ENCODE assay signal across 35 cellular contexts in genomic region chr16:83185902-83186301, GRCh38.
A peak's percentile ranks its signal among the peaks of the same experiment; 100 is the strongest.
DNase-seq lines count a peak whose midpoint lies in the region; ATAC-seq and TF ChIP-seq lines count a peak whose summit lies in the region.
"Had no signal": no experiment of that assay in that cellular context is flagged by ENCODE, and none has a peak within 500 bp of the region (broad histone marks: within the 10 kb centered on the region; RNA-seq: fewer than 3 reads in every experiment).

No MANE protein-coding gene starts in this region.

- H3K4me3 ChIP-seq in breast epithelium = no peak overlapping the region
- no peak overlapping the region for H3K4me3 ChIP-seq in right atrium auricular region
- no peak overlapping the region for H3K4me3 ChIP-seq in heart right ventricle
- no peak overlapping the region for H3K4me3 ChIP-seq in smooth muscle cell
- H3K4me3 ChIP-seq: A549; BLaER1; BLaER1 treated with 17β-estradiol and CSF1 and Interleukin-3, amounts not matched to agents 10 nM and 100 nM had no signal

- no peak overlapping the region for H3K4me2 ChIP-seq in smooth muscle cell
- H3K4me2 ChIP-seq: A549; BLaER1; BLaER1 treated with 17β-estradiol and CSF1 and Interleukin-3, amounts not matched to agents 10 nM and 100 nM had no signal

- no peaks in the 10 kb centered on the region for H3K36me3 ChIP-seq in breast epithelium
- no peaks in the 10 kb centered on the region for H3K36me3 ChIP-seq in right atrium auricular region
- no peaks in the 10 kb centered on the region for H3K36me3 ChIP-seq in heart right ventricle
- no peaks in the 10 kb centered on the region for H3K36me3 ChIP-seq in smooth muscle cell (ENCODE audit: low read depth)
- H3K36me3 ChIP-seq: BE2C; BLaER1; BLaER1 treated with 17β-estradiol and CSF1 and Interleukin-3, amounts not matched to agents 10 nM and 100 nM had no signal

- H3K36me3 Mint-ChIP-seq in MCF 10A (ENCODE audit: insufficient read depth, unreplicated experiment) (no peaks in the 10 kb centered on the region), WTC11 (no peaks in the 10 kb centered on the region)
- H3K36me3 Mint-ChIP-seq: CD14-positive monocyte; CD4-positive, alpha-beta memory T cell; CD4-positive, CD25-positive, alpha-beta regulatory T cell; CD8-positive, alpha-beta memory T cell; CD8-positive, alpha-beta T cell had no signal

- intact Hi-C loops in MCF 10A (cut with micrococcal nuclease) (no loop called here), breast epithelium (cut with DNase I; ENCODE audit: low total_unique reads) (loop anchor here (10.0 kb wide), 1 partner anchor 879 kb away; no protein-coding TSS in a partner anchor), heart right ventricle (cut with DNase I) (no loop called here)

- CTCF ChIA-PET in MCF 10A (lab: Yijun Ruan, JAX) = interaction anchor here (0.6 to 0.7 kb wide), 2 partner anchors 540 to 957 kb away, joined by 3 read pairs; no protein-coding TSS in a partner anchor
- CTCF ChIA-PET in WTC11 (lab: Charles Lee) = interaction anchor here (1.2 kb wide), 1 partner anchor 730 kb away, joined by 3 read pairs; no protein-coding TSS in a partner anchor

- H3K9me3 Mint-ChIP-seq in MCF 10A (ENCODE audit: unreplicated experiment) (no peaks in the 10 kb centered on the region), WTC11 (no peaks in the 10 kb centered on the region)
- H3K9me3 Mint-ChIP-seq: CD4-positive, alpha-beta T cell; CD8-positive, alpha-beta T cell had no signal

- POLR2A ChIA-PET in MCF 10A (lab: Yijun Ruan, JAX) = no interaction called here
- POLR2A ChIA-PET in WTC11 (lab: Charles Lee) = no interaction called here

- TF ChIP-seq POLR2A in breast epithelium (IDR thresholded peaks at IDR 0.05) = no peak

- H3K79me2 ChIP-seq in smooth muscle cell (ENCODE audit: low read depth) = no peaks in the 10 kb centered on the region

- no peaks in the 10 kb centered on the region for H4K20me1 ChIP-seq in smooth muscle cell (ENCODE audit: low read depth)
- H4K20me1 ChIP-seq: BLaER1 had no signal

- no peak overlapping the region for H2AFZ ChIP-seq in smooth muscle cell (ENCODE audit: low read depth)

- TF ChIP-seq CTCF in MCF 10A (IDR thresholded peaks at IDR 0.05; ENCODE audit: unreplicated experiment) (no peak), breast epithelium (IDR thresholded peaks at IDR 0.05) (no peak), right atrium auricular region (IDR thresholded peaks at IDR 0.05) (no peak), heart right ventricle (IDR thresholded peaks at IDR 0.05) (no peak), WTC11 (IDR thresholded peaks at IDR 0.05) (no peak), smooth muscle cell (IDR thresholded peaks at IDR 0.05; ENCODE audit: borderline replicate concordance, insufficient read depth, poor library complexity, severe bottlenecking) (no peak)

- BruUV-seq in MCF 10A (replicated peaks; lab: Mats Ljungman, UMichigan) = no TSS peak

- peaks cover 0 to 6% of the 10 kb centered on the region in 2 donors for H3K27me3 ChIP-seq in breast epithelium
- H3K27me3 ChIP-seq in right atrium auricular region = no peaks in the 10 kb centered on the region
- no peaks in the 10 kb centered on the region for H3K27me3 ChIP-seq in heart right ventricle
- no peaks in the 10 kb centered on the region for H3K27me3 ChIP-seq in smooth muscle cell (ENCODE audit: low read depth)
- H3K27me3 ChIP-seq: BE2C, BLaER1 had no signal

- H3K27me3 Mint-ChIP-seq in MCF 10A (ENCODE audit: insufficient read depth, unreplicated experiment) = no peaks in the 10 kb centered on the region
- H3K27me3 Mint-ChIP-seq in WTC11 (ENCODE audit: low read depth) = no peaks in the 10 kb centered on the region
- H3K27me3 Mint-ChIP-seq: CD4-positive, CD25-positive, alpha-beta regulatory T cell had no signal

- no peaks in the 10 kb centered on the region for H3K4me1 ChIP-seq in breast epithelium
- no peaks in the 10 kb centered on the region for H3K4me1 ChIP-seq in right atrium auricular region
- H3K4me1 ChIP-seq in heart right ventricle = no peaks in the 10 kb centered on the region
- H3K4me1 ChIP-seq in smooth muscle cell (ENCODE audit: low read depth) = no peaks in the 10 kb centered on the region
- H3K4me1 ChIP-seq: A549, BE2C, BLaER1, Caco-2 had no signal

- H3F3A ChIP-seq in smooth muscle cell (ENCODE audit: low read depth) = peaks cover 6% of the 10 kb centered on the region

- 94 to 98% methylated on average over 6 of the region's 6 CpGs for WGBS in heart right ventricle, 2 donors
- WGBS in smooth muscle cell (ENCODE audit: low lambda C conversion rate) = 92% methylated on average over 6 of the region's 6 CpGs

- H3K4me1 Mint-ChIP-seq in MCF 10A (ENCODE audit: insufficient read depth, unreplicated experiment) = peaks cover 7% of the 10 kb centered on the region
- H3K4me1 Mint-ChIP-seq in WTC11 = no peaks in the 10 kb centered on the region
- H3K4me1 Mint-ChIP-seq: B cell; CD14-positive monocyte; CD4-positive, alpha-beta memory T cell; CD4-positive, CD25-positive, alpha-beta regulatory T cell; CD8-positive, alpha-beta memory T cell had no signal

- no peak overlapping the region for H3K4me3 Mint-ChIP-seq in MCF 10A (ENCODE audit: unreplicated experiment)
- no peak overlapping the region for H3K4me3 Mint-ChIP-seq in WTC11
- H3K4me3 Mint-ChIP-seq: B cell; CD4-positive, alpha-beta memory T cell; CD4-positive, alpha-beta T cell; CD4-positive, CD25-positive, alpha-beta regulatory T cell; CD8-positive, alpha-beta memory T cell; CD8-positive, alpha-beta T cell had no signal

- H3K27ac ChIP-seq in breast epithelium (no peak overlapping the region), right atrium auricular region (no peak overlapping the region), heart right ventricle (no peak overlapping the region), smooth muscle cell (ENCODE audit: low read depth) (peak overlapping the region; percentile 94)
- H3K27ac ChIP-seq: 22Rv1; A549; BLaER1; BLaER1 treated with 17β-estradiol and CSF1 and Interleukin-3, amounts not matched to agents 10 nM and 100 nM; C4-2B had no signal

- H3K9me3 ChIP-seq in breast epithelium (no peaks in the 10 kb centered on the region), right atrium auricular region (no peaks in the 10 kb centered on the region), heart right ventricle (no peaks in the 10 kb centered on the region), smooth muscle cell (replicated peaks; ENCODE audit: low read depth) (no peaks in the 10 kb centered on the region)
- H3K9me3 ChIP-seq: A549; BE2C; BLaER1; BLaER1 treated with 17β-estradiol and CSF1 and Interleukin-3, amounts not matched to agents 10 nM and 100 nM; Caco-2 had no signal

- DNase-seq in MCF 10A (ENCODE audit: unreplicated experiment) (no peak), breast epithelium (ENCODE audit: low spot score in 2 of 2) (no peak), right atrium auricular region (ENCODE audit: low spot score) (peak; percentile 30), heart right ventricle (no peak), WTC11 (ENCODE audit: low spot score) (no peak), smooth muscle cell (lab: John Stamatoyannopoulos, UW; ENCODE audit: unreplicated experiment) (no peak), LoVo (ENCODE audit: low spot score) (no peak), NCI-H2171 (lab: John Stamatoyannopoulos, UW) (no peak)
- DNase-seq: 8988T; ACHN; AML-193; BE2C; C1 segment of cervical spinal cord; Caco-2; Calu3; CD4-positive, alpha-beta memory T cell; CD4-positive, alpha-beta T cell; CD4-positive, CD25-positive, alpha-beta regulatory T cell; CD8-positive, alpha-beta memory T cell; CD8-positive, alpha-beta T cell; COR-L47; DMS 273 treated with DMSO at 0.1 percent for 48 hours; DMS153; DMS53; DMS79; DMS79 treated with DMSO at 0.1 percent for 48 hours; DND-41; EL had no signal

- H3K27ac Mint-ChIP-seq in MCF 10A (ENCODE audit: low read depth, unreplicated experiment) (peak overlapping the region; percentile 25), WTC11 (no peak overlapping the region)
- H3K27ac Mint-ChIP-seq: B cell; CD14-positive monocyte; CD4-positive, alpha-beta T cell; CD4-positive, CD25-positive, alpha-beta regulatory T cell; CD8-positive, alpha-beta memory T cell; CD8-positive, alpha-beta T cell had no signal

- no peak overlapping the region for H3K9ac ChIP-seq in smooth muscle cell (ENCODE audit: low read depth)
- H3K9ac ChIP-seq: BLaER1; BLaER1 treated with 17β-estradiol and CSF1 and Interleukin-3, amounts not matched to agents 10 nM and 100 nM had no signal

- ATAC-seq in heart right ventricle (no peak), WTC11 (no peak)
- ATAC-seq: A549; CD8-positive, alpha-beta T cell had no signal

TF ChIP-seq in WTC11, 78 proteins besides CTCF, POLR2A, EP300 and RAD21:
- TF ChIP-seq HMGA2 (CRISPR knock-in tag; IDR thresholded peaks at IDR 0.05) (peak; percentile 98), TEAD4 (CRISPR knock-in tag; IDR thresholded peaks at IDR 0.05) (no peak)
